In the genomic region with DNA sequence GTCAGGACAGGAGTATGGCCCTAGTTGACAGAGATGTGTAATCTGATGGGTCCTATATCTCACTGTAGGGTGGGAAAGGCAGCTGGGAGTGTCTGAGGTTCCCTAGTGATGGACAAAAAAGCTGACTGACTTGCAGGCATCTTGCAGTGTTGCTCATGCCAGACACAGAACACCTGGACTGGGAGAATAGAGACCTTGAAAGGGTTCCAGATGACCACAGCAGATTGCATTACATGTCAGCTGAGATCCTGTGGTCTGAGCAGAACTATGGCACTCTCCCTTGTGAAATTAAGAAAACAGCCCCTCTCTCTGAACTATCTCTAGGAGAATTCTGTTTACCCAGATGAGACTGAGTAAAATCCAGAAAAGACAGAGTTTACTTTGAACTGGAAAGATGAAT, we compare ENCODE assay signal across 19 cellular contexts.
"Had no signal": no experiment of that assay in that cellular context is flagged by ENCODE, and none has a peak within 500 bp of the region (broad histone marks: within the 10 kb centered on the region; RNA-seq: fewer than 3 reads in every experiment).

No MANE protein-coding gene starts in this region.

- H3K27ac Mint-ChIP-seq: effector memory CD8-positive, alpha-beta T cell; immature natural killer cell; natural killer cell treated with Interleukin-12 subunit alpha and Interleukin-12 subunit beta and Interleukin-15 and Interleukin-18, amount 100 ng/mL, for 72 hours; neural progenitor cell had no signal

- H3K9me3 Mint-ChIP-seq: effector memory CD8-positive, alpha-beta T cell; immature natural killer cell; natural killer cell treated with Interleukin-12 subunit alpha and Interleukin-12 subunit beta and Interleukin-15 and Interleukin-18, amount 100 ng/mL, for 72 hours; neural progenitor cell had no signal

- DNase-seq: cortex of kidney; dorsolateral prefrontal cortex; effector memory CD8-positive, alpha-beta T cell; esophagus squamous epithelium; foreskin keratinocyte; immature natural killer cell; left ventricle myocardium inferior; mesenchymal stem cell; mucosa of descending colon; nucleus accumbens; ovary; sigmoid colon; small intestine; stimulated activated CD4-positive, alpha-beta T cell treated with anti-CD3 and anti-CD28 coated beads, Interleukin-12 subunit alpha, Interleukin-12 subunit beta, amount 100 ng/mL, for 4 hours; stimulated activated naive CD4-positive, alpha-beta T cell treated with Interleukin-2 at 50 U/mL for 16 hours had no signal

- H3K4me3 ChIP-seq: dorsolateral prefrontal cortex, esophagus squamous epithelium, left ventricle myocardium inferior, lung, mucosa of descending colon, neural progenitor cell, ovary, right atrium auricular region, sigmoid colon had no signal

- ATAC-seq: effector memory CD8-positive, alpha-beta T cell; foreskin keratinocyte; mucosa of descending colon; natural killer cell treated with Interleukin-12 subunit alpha and Interleukin-12 subunit beta and Interleukin-15 and Interleukin-18, amount 100 ng/mL, for 72 hours had no signal

- H3K4me3 Mint-ChIP-seq: effector memory CD8-positive, alpha-beta T cell; immature natural killer cell; natural killer cell treated with Interleukin-12 subunit alpha and Interleukin-12 subunit beta and Interleukin-15 and Interleukin-18, amount 100 ng/mL, for 72 hours; neural progenitor cell had no signal

- H3K36me3 Mint-ChIP-seq: immature natural killer cell; natural killer cell treated with Interleukin-12 subunit alpha and Interleukin-12 subunit beta and Interleukin-15 and Interleukin-18, amount 100 ng/mL, for 72 hours; neural progenitor cell had no signal

- H3K4me1 Mint-ChIP-seq: immature natural killer cell, neural progenitor cell had no signal

- H3K27me3 Mint-ChIP-seq: effector memory CD8-positive, alpha-beta T cell; natural killer cell treated with Interleukin-12 subunit alpha and Interleukin-12 subunit beta and Interleukin-15 and Interleukin-18, amount 100 ng/mL, for 72 hours had no signal
